Comparison of ENCODE assay signal across 1 cellular context in genomic region chr17:3602499-3602898, GRCh38.
TF ChIP-seq lines count a peak whose summit lies in the region.

No MANE protein-coding gene starts in this region.

TF ChIP-seq in WTC11, 78 proteins besides CTCF, POLR2A, EP300 and RAD21 (continued from another document):
- TF ChIP-seq SMAD3 (CRISPR knock-in tag; IDR thresholded peaks at IDR 0.05; ENCODE audit: borderline replicate concordance) (no peak), STAT6 (CRISPR knock-in tag; conservative IDR thresholded peaks at IDR 0.05; ENCODE audit: low read depth) (no peak), RORB (CRISPR knock-in tag; IDR thresholded peaks at IDR 0.05) (no peak)
TF ChIP-seq in WTC11: peak in this region for 0.
